Comparison of ENCODE assay signal across 16 cellular contexts in genomic region chr2:113268621-113269360, GRCh38. TPM values are rescaled to one million over a fixed set of nuclear protein-coding genes. Genes with fewer than 3 reads are reported as not detected.
"Had no signal": no experiment of that assay in that cellular context is flagged by ENCODE, and none has a peak within 500 bp of the region (broad histone marks: within the 10 kb centered on the region; RNA-seq: fewer than 3 reads in every experiment).

No MANE protein-coding gene starts in this region.

- H3K4me2 ChIP-seq: hepatocyte had no signal

- H3K4me1 ChIP-seq: lower lobe of right lung, vagina had no signal

- H3K9me3 ChIP-seq: lower lobe of right lung, neutrophil, sigmoid colon, vagina had no signal

- H3K79me2 ChIP-seq: hepatocyte had no signal

- H3K27ac ChIP-seq: coronary artery, hepatocyte, lower lobe of right lung, neutrophil, sigmoid colon, vagina had no signal

- H3K27me3 ChIP-seq: vagina had no signal

- H3K4me3 ChIP-seq: coronary artery, hepatocyte, lower lobe of right lung, sigmoid colon, vagina had no signal

- H2AFZ ChIP-seq: hepatocyte had no signal

- H3K36me3 ChIP-seq: lower lobe of right lung, neutrophil, sigmoid colon, vagina had no signal

- DNase-seq: effector CD4-positive, alpha-beta T cell; endodermal cell; foreskin melanocyte; head of caudate nucleus; lower lobe of right lung; sigmoid colon; small intestine; stimulated activated CD4-positive, alpha-beta T cell treated with anti-CD3 and anti-CD28 coated beads, Interleukin-12 subunit alpha, Interleukin-12 subunit beta, amount 100 ng/mL, for 4 hours; stimulated activated naive CD4-positive, alpha-beta T cell treated with Interleukin-2 at 50 U/mL for 16 hours had no signal

- ATAC-seq: left lobe of liver; natural killer cell treated with Interleukin-12 subunit alpha and Interleukin-12 subunit beta and Interleukin-15 and Interleukin-18, amount 100 ng/mL, for 72 hours had no signal

RNA-seq across cellular contexts. Expression of gene PAX8, which starts 9.9 kb away (rescaled TPM):
- total RNA-seq: chondrocyte, hepatocyte had no signal
